Comparison of ENCODE assay signal across 26 cellular contexts in the genomic region with DNA sequence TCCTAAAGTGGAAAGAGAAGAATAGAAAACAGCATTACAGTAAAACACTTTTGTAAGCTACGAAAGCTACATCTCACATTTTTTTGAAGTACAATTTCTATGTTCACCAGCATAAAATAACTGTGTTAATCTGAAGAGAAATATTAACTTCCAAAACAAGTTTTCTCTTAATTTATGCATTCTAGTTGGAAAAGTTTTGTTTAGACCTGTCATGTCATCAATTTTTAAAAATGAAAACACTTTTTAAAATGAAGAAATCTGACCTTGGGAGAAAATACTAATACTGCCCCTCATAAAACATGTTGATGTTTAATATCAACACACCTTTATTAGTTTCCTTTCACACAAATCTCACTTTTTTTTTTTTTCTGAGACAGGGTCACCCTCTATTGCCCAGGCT. TPM values are rescaled to one million over a fixed set of nuclear protein-coding genes. Genes with fewer than 3 reads are reported as not detected.
DNase-seq lines count a peak whose midpoint lies in the region; ATAC-seq, FAIRE-seq and TF ChIP-seq lines count a peak whose summit lies in the region.
"Had no signal": no experiment of that assay in that cellular context is flagged by ENCODE, and none has a peak within 500 bp of the region (broad histone marks: within the 10 kb centered on the region; RNA-seq: fewer than 3 reads in every experiment).

No MANE protein-coding gene starts in this region.

- FAIRE-seq in islet of Langerhans (lab: Jason Lieb, UNC), result peak; percentile 68
- FAIRE-seq: H1 had no signal

- H3K27ac ChIP-seq in HCT116 (ENCODE audit: low read depth, low read length), result no peak overlapping the region
- no peak overlapping the region for H3K27ac ChIP-seq in PC-3 (ENCODE audit: low read length)
- H3K27ac ChIP-seq in endodermal cell (ENCODE audit: low read depth, low read length), result no peak overlapping the region
- H3K27ac ChIP-seq: BLaER1, HL-60 had no signal

- CTCF ChIA-PET in HCT116 (lab: Charles Lee), result interaction anchor here (6.7 kb wide), 1 partner anchor 196 kb away, joined by 151 read pairs; no protein-coding TSS in a partner anchor
- CTCF ChIA-PET in PC-3 (lab: Charles Lee), result no interaction called here

- H3K79me2 ChIP-seq in HCT116 (ENCODE audit: insufficient read depth, low read length) (no peaks in the 10 kb centered on the region), PC-3 (ENCODE audit: low read length) (no peaks in the 10 kb centered on the region)

- H3F3A ChIP-seq in PC-3 (ENCODE audit: low read length, unreplicated experiment), result no peaks in the 10 kb centered on the region

- H3K9me2 ChIP-seq in HCT116 (ENCODE audit: insufficient read depth) (no peaks in the 10 kb centered on the region), PC-3 (replicated peaks; ENCODE audit: low read length) (no peaks in the 10 kb centered on the region)

- intact Hi-C loops in HCT116 (cut with micrococcal nuclease), result loop anchor here (5.0 kb wide), 1 partner anchor 378 kb away; no protein-coding TSS in a partner anchor
- intact Hi-C loops in PC-3 (cut with micrococcal nuclease), result loop anchor here (10.0 kb wide), 1 partner anchor 71 kb away; a partner anchor contains a TSS

- peak overlapping the region; percentile 79 for H2AFZ ChIP-seq in HCT116 (ENCODE audit: low read depth, low read length, poor library complexity, severe bottlenecking)
- H2AFZ ChIP-seq in PC-3 (ENCODE audit: low read length), result peak overlapping the region; percentile 42; the same call in 1 of the 2 replicates

- H3K4me3 Mint-ChIP-seq in endodermal cell, result no peak overlapping the region
- H3K4me3 Mint-ChIP-seq: CD4-positive, alpha-beta T cell; T-cell had no signal

- H3K4me3 ChIP-seq in HCT116 (replicated peaks in 1 of 2; ENCODE audit: low read depth in 1 of 2, low read length in 2 of 2) (no peak overlapping the region), PC-3 (ENCODE audit: low read length) (no peak overlapping the region), endodermal cell (ENCODE audit: low read length) (no peak overlapping the region)
- H3K4me3 ChIP-seq: BLaER1 had no signal

- no peak overlapping the region for H3K27ac Mint-ChIP-seq in endodermal cell
- H3K27ac Mint-ChIP-seq: CD4-positive, alpha-beta T cell; T-cell had no signal

- 80% methylated on average over 1 of the region's 1 CpG; no CpG with 5 or more reads in 1 of the 2 experiments for WGBS in endodermal cell (ENCODE audit: insufficient coverage in 1 of 2, insufficient read length in 1 of 2), 2 experiments

- POLR2A ChIA-PET in HCT116 (lab: Charles Lee) (no interaction called here), PC-3 (lab: Charles Lee; ENCODE audit: unreplicated experiment) (no interaction called here)

- DNase-seq in HCT116 (ENCODE audit: low read depth, low spot score) (no peak), PC-3 (no peak), NCI-H2227 treated with DMSO at 0.1 percent for 48 hours (lab: John Stamatoyannopoulos, UW) (no peak), endodermal cell (no peak)
- DNase-seq in activated CD8-positive, alpha-beta memory T cell treated with anti-CD3 and anti-CD28 coated beads, Interleukin-2, amount 50 U/mL, for 48 hours, result no peak
- DNase-seq: ACHN; CD4-positive, alpha-beta T cell; DMS53; HCEC 1CT; Kasumi-1; NCI-H1105 treated with DMSO at 0.1 percent for 48 hours; NCI-H2107; NCI-H446; NCI-H524 treated with DMSO at 0.1 percent for 48 hours; NK-92 treated with Interleukin-12 subunit alpha and Interleukin-12 subunit beta, amount 100 ng/mL, for 24 hours; Right ventricle myocardium superior; RPMI8226; T-cell had no signal

- H3K9ac ChIP-seq in HCT116 (ENCODE audit: low read length) (no peak overlapping the region), PC-3 (ENCODE audit: low read length) (no peak overlapping the region), endodermal cell (ENCODE audit: extremely low read depth, low read length, poor library complexity, severe bottlenecking) (no peak overlapping the region)
- H3K9ac ChIP-seq: BLaER1 had no signal

- no peak for TF ChIP-seq CTCF in HCT116 (IDR thresholded peaks at IDR 0.05 in 2 of 3, conservative IDR thresholded peaks at IDR 0.05 in 1 of 3; ENCODE audit: borderline replicate concordance in 1 of 3, insufficient read depth in 1 of 3, low read depth in 2 of 3, low read length in 2 of 3)
- no peak for TF ChIP-seq CTCF in PC-3 (conservative IDR thresholded peaks at IDR 0.05; ENCODE audit: low read depth, low read length)
- TF ChIP-seq CTCF in endodermal cell (conservative IDR thresholded peaks at IDR 0.05), result no peak

- H4K20me1 ChIP-seq in HCT116 (ENCODE audit: insufficient read depth) (no peaks in the 10 kb centered on the region), PC-3 (ENCODE audit: low read length) (no peaks in the 10 kb centered on the region)
- H4K20me1 ChIP-seq: BLaER1 had no signal

- no peaks in the 10 kb centered on the region for H3K36me3 Mint-ChIP-seq in endodermal cell (ENCODE audit: low read depth)
- H3K36me3 Mint-ChIP-seq: T-cell had no signal

- H3K36me3 ChIP-seq in HCT116 (ENCODE audit: control insufficient read depth in 1 of 2, insufficient read depth in 2 of 2, low read length in 2 of 2), result no peaks in the 10 kb centered on the region
- no peaks in the 10 kb centered on the region; the same call in 1 of the 2 replicates for H3K36me3 ChIP-seq in PC-3 (ENCODE audit: low read depth, low read length)
- H3K36me3 ChIP-seq in endodermal cell (ENCODE audit: control insufficient read depth, insufficient read depth, low read length), result no peaks in the 10 kb centered on the region
- H3K36me3 ChIP-seq: BLaER1 had no signal

- H3K27me3 Mint-ChIP-seq in endodermal cell (ENCODE audit: insufficient read depth), result no peaks in the 10 kb centered on the region
- H3K27me3 Mint-ChIP-seq: CD4-positive, alpha-beta T cell; T-cell had no signal

- RAD21 ChIA-PET in HCT116 (lab: Charles Lee; ENCODE audit: low non-redundant PET in 1 of 2, low total read pairs in 2 of 2, uncharacterized antibody in 2 of 2, unreplicated experiment in 2 of 2), result interaction anchor here in 1 of 2 experiments (0.9 kb wide), 1 partner anchor 380 kb away, joined by 3 read pairs; no protein-coding TSS in a partner anchor

- H3K27me3 ChIP-seq in HCT116 (ENCODE audit: insufficient read depth, low read length) (no peaks in the 10 kb centered on the region), PC-3 (ENCODE audit: low read length) (no peaks in the 10 kb centered on the region), endodermal cell (ENCODE audit: control insufficient read depth, insufficient read depth, low read length, poor library complexity, severe bottlenecking) (no peaks in the 10 kb centered on the region)
- H3K27me3 ChIP-seq: BLaER1 had no signal

- H3K4me1 ChIP-seq in HCT116 (ENCODE audit: control insufficient read depth in 1 of 2, insufficient read depth in 2 of 2, low read length in 2 of 2) (peaks cover 3 to 15% of the 10 kb centered on the region in 2 experiments; a peak in 3 of 4 replicates), PC-3 (ENCODE audit: insufficient read depth, low read length) (peaks cover 20% of the 10 kb centered on the region), endodermal cell (ENCODE audit: control insufficient read depth, insufficient read depth, low read length) (no peaks in the 10 kb centered on the region)
- H3K4me1 ChIP-seq: BLaER1 had no signal

- ATAC-seq in HCT116 (no peak), PC-3 (no peak), HG02759 (IDR thresholded peaks at IDR 0.05; ENCODE audit: unreplicated experiment) (no peak)
- ATAC-seq: T-cell had no signal

- H3K4me1 Mint-ChIP-seq in endodermal cell, result peaks cover 13% of the 10 kb centered on the region

- no peak for TF ChIP-seq RAD21 in HCT116 (IDR thresholded peaks at IDR 0.05; ENCODE audit: low read depth)

- no peak overlapping the region for H3K4me2 ChIP-seq in HCT116 (ENCODE audit: low read length)
- H3K4me2 ChIP-seq in PC-3 (ENCODE audit: low read length), result no peak overlapping the region
- H3K4me2 ChIP-seq: BLaER1 had no signal

- BruUV-seq in HCT116 (replicated peaks; lab: Mats Ljungman, UMichigan) (no TSS peak), PC-3 (replicated peaks; lab: Mats Ljungman, UMichigan) (no TSS peak)

- H3K9me3 Mint-ChIP-seq in endodermal cell, result peaks cover 9% of the 10 kb centered on the region
- H3K9me3 Mint-ChIP-seq: CD4-positive, alpha-beta T cell; T-cell had no signal

- TF ChIP-seq POLR2A in HCT116 (IDR thresholded peaks at IDR 0.05; ENCODE audit: borderline replicate concordance, extremely low read depth, insufficient read depth, insufficient read length), result no peak

- no peaks in the 10 kb centered on the region for H3K9me3 ChIP-seq in HCT116 (ENCODE audit: control insufficient read depth in 1 of 2, insufficient read depth in 1 of 2, low read depth in 1 of 2, low read length in 2 of 2)
- no peaks in the 10 kb centered on the region for H3K9me3 ChIP-seq in PC-3 (ENCODE audit: low read length)
- H3K9me3 ChIP-seq in endodermal cell (ENCODE audit: control insufficient read depth, low read length), result no peaks in the 10 kb centered on the region

TF ChIP-seq in HCT116, 20 proteins besides CTCF, POLR2A, EP300 and RAD21 (continues in another document):
- no peak for TF ChIP-seq YY1 (IDR thresholded peaks at IDR 0.05; ENCODE audit: extremely low read depth, insufficient replicate concordance, low read depth, low read length)
- TF ChIP-seq, protein P1, sequence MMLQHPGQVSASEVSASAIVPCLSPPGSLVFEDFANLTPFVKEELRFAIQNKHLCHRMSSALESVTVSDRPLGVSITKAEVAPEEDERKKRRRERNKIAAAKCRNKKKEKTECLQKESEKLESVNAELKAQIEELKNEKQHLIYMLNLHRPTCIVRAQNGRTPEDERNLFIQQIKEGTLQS (IDR thresholded peaks at IDR 0.05), result no peak
- no peak for TF ChIP-seq POLR2AphosphoS5 (IDR thresholded peaks at IDR 0.05; ENCODE audit: low read depth, low read length)
- no peak for TF ChIP-seq JUND (IDR thresholded peaks at IDR 0.05)
- TF ChIP-seq ZFX (IDR thresholded peaks at IDR 0.05), result no peak
- no peak for TF ChIP-seq CBX3 (IDR thresholded peaks at IDR 0.05; ENCODE audit: low read depth)

RNA-seq across cellular contexts. Expression of a gene that starts 45.2 kb away (rescaled TPM):
- not detected for total RNA-seq in HCT116 (2021; ENCODE audit: unreplicated experiment)
- polyA plus RNA-seq in HCT116 (2012), result not detected in 2 replicates
- not detected in 2 replicates for total RNA-seq in PC-3 (2014; rRNA removed)
- not detected for total RNA-seq in endodermal cell
- polyA plus RNA-seq in endodermal cell (2013, experiment 1 of 2), result not detected
- not detected for polyA plus RNA-seq in endodermal cell (2013, experiment 2 of 2)
- total RNA-seq: CD4-positive, alpha-beta T cell; Daoy; G401; H1; MCF 10A; T-cell had no signal
- polyA plus RNA-seq: H1 had no signal

RNA-seq across cellular contexts. Expression of a gene that starts 59.3 kb away (rescaled TPM):
- total RNA-seq in HCT116 (2021; ENCODE audit: unreplicated experiment) (22.5 TPM), PC-3 (2014; rRNA removed) (27.8 and 28.7 TPM in 2 replicates), endodermal cell (10 to 100 TPM; 18.1 to 21.8 TPM)
- polyA plus RNA-seq in HCT116 (2012), result 10.7 and 11.3 TPM in 2 replicates
- 38.3 TPM for polyA plus RNA-seq in endodermal cell (2013, experiment 1 of 2)
- 34.0 TPM for polyA plus RNA-seq in endodermal cell (2013, experiment 2 of 2)
- total RNA-seq: CD4-positive, alpha-beta T cell had no signal
